Comparison of ENCODE assay signal across 8 cellular contexts in the genomic region with DNA sequence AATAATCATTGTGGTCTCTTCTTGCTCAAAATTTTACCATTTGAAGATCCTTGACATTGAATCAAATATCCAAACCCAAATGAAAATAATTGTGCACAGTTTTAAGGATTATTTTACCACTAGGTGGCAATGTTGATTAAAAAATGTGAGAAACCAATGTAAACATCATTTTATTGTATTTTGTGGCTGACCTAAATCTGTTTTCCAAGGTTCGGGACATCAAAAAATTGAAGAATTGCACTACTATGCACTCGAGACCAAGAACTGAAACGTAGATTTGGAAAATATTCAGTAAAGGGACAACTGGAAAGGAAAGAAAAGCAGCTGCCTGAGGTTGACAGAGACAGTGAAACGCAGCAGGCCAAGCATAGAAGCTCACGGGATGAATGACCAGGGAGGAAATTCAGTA.
DNase-seq lines count a peak whose midpoint lies in the region; ATAC-seq, FAIRE-seq and TF ChIP-seq lines count a peak whose summit lies in the region.

No MANE protein-coding gene starts in this region.

- H3K27ac Mint-ChIP-seq in activated CD8-positive, alpha-beta memory T cell treated with anti-CD3 and anti-CD28 coated beads, Interleukin-2, amount 10 ng/mL, durations not matched to agents 7 days and 5 days = no peak overlapping the region

- FAIRE-seq in frontal cortex (lab: Jason Lieb, UNC) = peak; percentile 79

- H3K4me3 ChIP-seq in GM12865 (ENCODE audit: low read depth, low read length) = peak overlapping the region; percentile 25; the same call in 1 of the 2 replicates
- no peak overlapping the region for H3K4me3 ChIP-seq in sigmoid colon

- intact Hi-C loops in sigmoid colon (cut with DNase I) = no loop called here

- no peaks in the 10 kb centered on the region for H3K36me3 Mint-ChIP-seq in activated CD8-positive, alpha-beta memory T cell treated with anti-CD3 and anti-CD28 coated beads, Interleukin-2, amount 10 ng/mL, durations not matched to agents 7 days and 5 days

- H3K4me3 Mint-ChIP-seq in activated CD8-positive, alpha-beta memory T cell treated with anti-CD3 and anti-CD28 coated beads, Interleukin-2, amount 10 ng/mL, durations not matched to agents 7 days and 5 days = no peak overlapping the region

- peaks cover 10% of the 10 kb centered on the region for H3K27me3 Mint-ChIP-seq in activated CD8-positive, alpha-beta memory T cell treated with anti-CD3 and anti-CD28 coated beads, Interleukin-2, amount 10 ng/mL, durations not matched to agents 7 days and 5 days

- WGBS in sigmoid colon, 2 donors = 24 to 37% methylated on average over 5 of the region's 5 CpGs

- peaks cover 0 to 19% (median 13%) of the 10 kb centered on the region in 4 donors for H3K4me1 ChIP-seq in sigmoid colon

- no peak for TF ChIP-seq EP300 in sigmoid colon (IDR thresholded peaks at IDR 0.05)

- H3K27me3 ChIP-seq in sigmoid colon = no peaks in the 10 kb centered on the region

- CTCF ChIA-PET in activated CD8-positive, alpha-beta memory T cell treated with anti-CD3 and anti-CD28 coated beads, Interleukin-2, amount 10 ng/mL, durations not matched to agents 7 days and 5 days (lab: Charles Lee) = interaction anchor here (0.9 to 1.0 kb wide), 2 partner anchors 9 to 12 kb away, joined by 3 read pairs; no protein-coding TSS in a partner anchor

- H3K27ac ChIP-seq in sigmoid colon = peak overlapping the region in 1 of 4 donors; percentile 61

- TF ChIP-seq POLR2A in sigmoid colon (IDR thresholded peaks at IDR 0.05) = no peak

- H3K36me3 ChIP-seq in sigmoid colon = no peaks in the 10 kb centered on the region

- no peaks in the 10 kb centered on the region for H3K4me1 Mint-ChIP-seq in activated CD8-positive, alpha-beta memory T cell treated with anti-CD3 and anti-CD28 coated beads, Interleukin-2, amount 10 ng/mL, durations not matched to agents 7 days and 5 days

- TF ChIP-seq CTCF in GM12865 (IDR thresholded peaks at IDR 0.05; ENCODE audit: insufficient read depth, low read depth, low read length, missing control alignments) (peak; percentile 19), sigmoid colon (IDR thresholded peaks at IDR 0.05) (peak in 3 of 4 experiments; percentile 15 to 58 (median 42))

- H3K9me3 Mint-ChIP-seq in activated CD8-positive, alpha-beta memory T cell treated with anti-CD3 and anti-CD28 coated beads, Interleukin-2, amount 10 ng/mL, durations not matched to agents 7 days and 5 days (ENCODE audit: low read depth) = no peaks in the 10 kb centered on the region

- ATAC-seq in activated CD8-positive, alpha-beta memory T cell treated with anti-CD3 and anti-CD28 coated beads, Interleukin-2, amount 10 ng/mL, durations not matched to agents 7 days and 5 days = no peak

- no peaks in the 10 kb centered on the region for H3K9me3 ChIP-seq in sigmoid colon

- peak; percentile 52 for DNase-seq in A172 (ENCODE audit: low spot score)
- DNase-seq in GM12865 (ENCODE audit: low read depth) = peak; percentile 18
- peak; percentile 21 for DNase-seq in RPMI8226
- peak in 1 of 2 donors; percentile 6 for DNase-seq in frontal cortex (ENCODE audit: low spot score in 2 of 2)
- no peak for DNase-seq in sigmoid colon
- no peak for DNase-seq in activated T-cell treated with anti-CD3 and anti-CD28 coated beads, Interleukin-2, amount 50 U/mL, for 1 hour
- DNase-seq in activated CD8-positive, alpha-beta memory T cell treated with anti-CD3 and anti-CD28 coated beads, Interleukin-2, amount 10 ng/mL, durations not matched to agents 7 days and 5 days = no peak
- DNase-seq in epidermal melanocyte (ENCODE audit: insufficient read length, low spot score) = no peak

Comparison
In these comparisons a context has a peak if more than half of its experiments do, and no peak if none do; other contexts are left out.
1. DNase-seq: peak in A172 (single experiment), GM12865 (single experiment) and RPMI8226 (single experiment); none in sigmoid colon (single experiment), activated T-cell treated with anti-CD3 and anti-CD28 coated beads, Interleukin-2, amount 50 U/mL, for 1 hour (single experiment), activated CD8-positive, alpha-beta memory T cell treated with anti-CD3 and anti-CD28 coated beads, Interleukin-2, amount 10 ng/mL, durations not matched to agents 7 days and 5 days (single experiment) and epidermal melanocyte (single experiment).